Comparison of ENCODE assay signal across 24 cellular contexts in the genomic region with DNA sequence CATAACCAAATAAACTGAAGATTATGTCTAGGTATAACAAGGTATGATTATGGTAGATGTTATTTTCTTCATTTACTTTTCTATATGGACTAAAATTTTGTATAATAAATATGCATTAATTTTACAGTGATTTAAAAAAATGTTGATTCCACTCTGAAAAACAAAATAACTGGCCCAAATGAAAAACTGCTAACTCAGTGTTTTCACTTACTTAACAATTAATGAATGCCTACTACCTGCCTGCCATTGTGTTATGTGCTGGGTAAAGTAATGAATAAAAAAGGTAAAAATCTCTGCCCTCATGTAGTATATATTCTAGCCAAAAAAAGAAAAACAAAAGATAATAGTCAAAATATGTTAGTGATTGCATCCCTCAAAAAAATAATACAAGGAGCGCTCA. TPM values are rescaled to one million over a fixed set of nuclear protein-coding genes. Genes with fewer than 3 reads are reported as not detected.
"Had no signal": no experiment of that assay in that cellular context is flagged by ENCODE, and none has a peak within 500 bp of the region (broad histone marks: within the 10 kb centered on the region; RNA-seq: fewer than 3 reads in every experiment).

No MANE protein-coding gene starts in this region.

- H3K4me3 ChIP-seq: colonic mucosa, esophagus muscularis mucosa, lower lobe of right lung, ovary, psoas muscle, skin epidermis, spleen, suprapubic skin, thyroid gland, vagina had no signal

- H3K9me3 ChIP-seq: colonic mucosa, esophagus muscularis mucosa, lower lobe of right lung, ovary, psoas muscle, spleen, suprapubic skin, thyroid gland, vagina had no signal

- H3K27ac ChIP-seq: colonic mucosa, esophagus muscularis mucosa, lower lobe of right lung, ovary, psoas muscle, skin epidermis, spleen, suprapubic skin, thyroid gland, vagina had no signal

- ATAC-seq: left ventricle myocardium superior; lower lobe of right lung; naive thymus-derived CD8-positive, alpha-beta T cell; psoas muscle; right cardiac atrium; stimulated activated memory B cell treated with anti-CD40 and anti-IgM and Interleukin-4, amounts not matched to agents 10 μg/mL and 1 μg/mL and 100 μg/mL, for 72 hours; stimulated activated naive CD8-positive, alpha-beta T cell treated with anti-CD3 and anti-CD28 coated beads, Interleukin-15, Interleukin-2, amounts not matched to agents 100 U/mL and 50 U/mL, for 24 hours had no signal

- H3K27me3 ChIP-seq: colonic mucosa, ovary, spleen, suprapubic skin, thyroid gland, vagina had no signal

- H3K36me3 ChIP-seq: colonic mucosa, esophagus muscularis mucosa, lower lobe of right lung, ovary, spleen, suprapubic skin, thyroid gland, vagina had no signal

- DNase-seq: colonic mucosa; effector memory CD4-positive, alpha-beta T cell; foreskin melanocyte; left ventricle myocardium superior; lower lobe of right lung; naive thymus-derived CD8-positive, alpha-beta T cell; nephron progenitor cell; ovary; psoas muscle; right cardiac atrium; spleen; stimulated activated CD4-positive, alpha-beta T cell treated with anti-CD3 and anti-CD28 coated beads, Interleukin-4, amount 100 ng/mL, for 4 hours; stimulated activated naive CD8-positive, alpha-beta T cell treated with anti-CD3 and anti-CD28 coated beads, Interleukin-15, Interleukin-2, amounts not matched to agents 100 U/mL and 50 U/mL, for 24 hours; thyroid gland; trophoblast cell had no signal

- FAIRE-seq: endothelial cell of umbilical vein, keratinocyte had no signal

- H3K4me1 ChIP-seq: colonic mucosa, esophagus muscularis mucosa, lower lobe of right lung, psoas muscle, spleen, suprapubic skin, thyroid gland, vagina had no signal

RNA-seq across cellular contexts. Expression of a gene that starts 29.6 kb away (rescaled TPM):
- total RNA-seq: endothelial cell of umbilical vein, fibroblast of lung, myocyte, psoas muscle, vagina had no signal
- polyA plus RNA-seq: endothelial cell of umbilical vein had no signal
